ENCODE assay signal across 9 cellular contexts in genomic region chr19:49017041-49017665, GRCh38. TPM values are rescaled to one million over a fixed set of nuclear protein-coding genes. Genes with fewer than 3 reads are reported as not detected.
DNase-seq lines count a peak whose midpoint lies in the region; ATAC-seq, FAIRE-seq and TF ChIP-seq lines count a peak whose summit lies in the region.
"Had no signal": no experiment of that assay in that cellular context is flagged by ENCODE, and none has a peak within 500 bp of the region (broad histone marks: within the 10 kb centered on the region; RNA-seq: fewer than 3 reads in every experiment).

Gene LHB, minus strand, starts transcription at chr19:49017091. Its CDS starts 10 bp downstream, at chr19:49017081.

- CTCF ChIA-PET in RWPE1 (lab: Yijun Ruan, JAX) = no interaction called here

- intact Hi-C loops in psoas muscle (cut with DNase I) = no loop called here

- H3K27me3 ChIP-seq in GM06990 (replicated peaks; ENCODE audit: control insufficient read depth, insufficient read depth, low read length) (no peaks in the 10 kb centered on the region), psoas muscle (ENCODE audit: insufficient read depth in 3 of 3, low read length in 2 of 3) (no peaks in the 10 kb centered on the region)

- ATAC-seq in psoas muscle = no peak

- peak within 1 kb of the TSS; percentile 39 for H3K4me3 ChIP-seq in GM06990 (replicated peaks; ENCODE audit: low read depth, low read length)
- peak within 1 kb of the TSS; percentile 27 for H3K4me3 ChIP-seq in fibroblast of mammary gland (ENCODE audit: control insufficient read depth, low read depth, low read length)
- peak within 1 kb of the TSS; percentile 66 for H3K4me3 ChIP-seq in psoas muscle

- 67 to 69% (median 67%) methylated on average over 16 to 17 of the region's 17 CpGs for WGBS in psoas muscle, 3 donors

- no peak for FAIRE-seq in RCC 7860 (lab: Jason Lieb, UNC)

- POLR2A ChIA-PET in RWPE1 (lab: Yijun Ruan, JAX; ENCODE audit: low non-redundant PET) = no interaction called here

- peaks cover 7% of the 10 kb centered on the region for H3K4me1 ChIP-seq in psoas muscle

- TF ChIP-seq CTCF in GM06990 (IDR thresholded peaks at IDR 0.05; ENCODE audit: insufficient read depth, low read length, poor library complexity, severe bottlenecking) = no peak
- TF ChIP-seq CTCF in RWPE1 (conservative IDR thresholded peaks at IDR 0.05; ENCODE audit: low read depth) = no peak
- TF ChIP-seq CTCF in fibroblast of mammary gland (conservative IDR thresholded peaks at IDR 0.05; ENCODE audit: control insufficient read depth, insufficient read depth, low read depth, low read length) = no peak
- TF ChIP-seq CTCF in psoas muscle (IDR thresholded peaks at IDR 0.05) = no peak

- peak within 1 kb of the TSS; percentile 65 for H3K27ac ChIP-seq in RWPE1
- no peak within 1 kb of the TSS for H3K27ac ChIP-seq in psoas muscle

- DNase-seq in GM06990 (ENCODE audit: extremely low read depth, insufficient read length) (no peak), RWPE1 (ENCODE audit: low spot score) (no peak), fibroblast of mammary gland (ENCODE audit: low read depth) (no peak), psoas muscle (no peak), NCI-H69 (lab: John Stamatoyannopoulos, UW) (no peak), RCC 7860 (ENCODE audit: low spot score) (no peak), mesenteric fat pad (ENCODE audit: low spot score) (no peak), NCI-H1105 treated with DMSO at 0.1 percent for 48 hours (lab: John Stamatoyannopoulos, UW) (no peak)
- DNase-seq: NCI-H1092 treated with DMSO at 0.1 percent for 48 hours had no signal

- no peaks in the 10 kb centered on the region for H3K9me3 ChIP-seq in psoas muscle

- H3K36me3 ChIP-seq in GM06990 (ENCODE audit: control insufficient read depth, insufficient read depth, low read length) (peaks cover 9% of the 10 kb centered on the region), psoas muscle (ENCODE audit: insufficient read depth in 1 of 2, low read depth in 1 of 2) (peaks cover 12 to 34% of the 10 kb centered on the region in 2 donors)

RNA-seq across cellular contexts. Expression of gene LHB, which starts in this region (rescaled TPM):
- total RNA-seq in psoas muscle (not detected), mesenteric fat pad (not detected)
- polyA plus RNA-seq in psoas muscle = under 1 TPM in 1 of 3 donors, not detected in 2; 0.32 TPM
